ENCODE assay signal across 1 cellular context in the genomic region with DNA sequence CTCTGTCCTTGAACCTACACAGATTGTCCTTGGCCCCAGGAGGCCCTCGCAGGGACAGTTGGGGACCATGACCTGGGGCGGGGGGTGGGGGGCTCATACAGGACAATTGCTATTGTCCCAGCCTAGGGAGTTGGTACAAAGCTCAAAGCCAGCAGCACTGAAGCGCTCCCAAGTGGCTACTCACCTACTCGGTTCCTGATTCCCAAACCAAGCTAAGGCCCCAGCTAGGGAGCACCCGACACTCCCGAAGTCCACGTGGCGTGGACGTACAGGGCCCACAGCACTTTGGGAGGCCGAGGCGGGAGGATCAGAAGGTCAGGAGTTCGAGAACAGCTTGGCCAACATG.
TF ChIP-seq lines count a peak whose summit lies in the region.

No MANE protein-coding gene starts in this region.

TF ChIP-seq in HepG2, 621 proteins besides CTCF, POLR2A, EP300 and RAD21 (continued from another document and continues in another):
- TF ChIP-seq, protein P1, sequence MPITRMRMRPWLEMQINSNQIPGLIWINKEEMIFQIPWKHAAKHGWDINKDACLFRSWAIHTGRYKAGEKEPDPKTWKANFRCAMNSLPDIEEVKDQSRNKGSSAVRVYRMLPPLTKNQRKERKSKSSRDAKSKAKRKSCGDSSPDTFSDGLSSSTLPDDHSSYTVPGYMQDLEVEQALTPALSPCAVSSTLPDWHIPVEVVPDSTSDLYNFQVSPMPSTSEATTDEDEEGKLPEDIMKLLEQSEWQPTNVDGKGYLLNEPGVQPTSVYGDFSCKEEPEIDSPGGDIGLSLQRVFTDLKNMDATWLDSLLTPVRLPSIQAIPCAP (CRISPR knock-in tag; IDR thresholded peaks at IDR 0.05; ENCODE audit: low read depth) = no peak
- TF ChIP-seq ZNF788 (CRISPR knock-in tag; IDR thresholded peaks at IDR 0.05; ENCODE audit: borderline replicate concordance) (0 out of 2 replicates have a peak, but pooled peaks have one; percentile 30), EHMT2 (IDR thresholded peaks at IDR 0.05; ENCODE audit: borderline replicate concordance, low read depth, low read length) (no peak), SOX5 (CRISPR knock-in tag; IDR thresholded peaks at IDR 0.05; ENCODE audit: borderline replicate concordance) (peak; percentile 97), TOE1 (CRISPR knock-in tag; IDR thresholded peaks at IDR 0.05) (no peak), ZNF775 (CRISPR knock-in tag; IDR thresholded peaks at IDR 0.05; ENCODE audit: borderline replicate concordance) (no peak), SOX13 (IDR thresholded peaks at IDR 0.05) (peak; percentile 98), SOX13 (CRISPR knock-in tag; conservative IDR thresholded peaks at IDR 0.05 in 1 of 2, IDR thresholded peaks at IDR 0.05 in 1 of 2) (peak in 1 of 2 experiments; percentile 98; a peak in 2 of 4 replicates), ZNF460 (CRISPR knock-in tag; IDR thresholded peaks at IDR 0.05; ENCODE audit: borderline replicate concordance) (no peak), ZNF501 (CRISPR knock-in tag; IDR thresholded peaks at IDR 0.05) (no peak), AKAP8 (CRISPR knock-in tag; IDR thresholded peaks at IDR 0.05) (no peak), STAG1 (CRISPR knock-in tag; IDR thresholded peaks at IDR 0.05) (peak; percentile 23; the same call in 1 of the 2 replicates), ZNF547 (CRISPR knock-in tag; IDR thresholded peaks at IDR 0.05) (no peak), ZMYM3 (CRISPR knock-in tag; IDR thresholded peaks at IDR 0.05) (peak; percentile 40; the same call in 1 of the 2 replicates), ZNF766 (CRISPR knock-in tag; IDR thresholded peaks at IDR 0.05; ENCODE audit: borderline replicate concordance) (no peak), FOXO1 (CRISPR knock-in tag; IDR thresholded peaks at IDR 0.05) (peak; percentile 34; the same call in 1 of the 2 replicates), ATRX (CRISPR knock-in tag; IDR thresholded peaks at IDR 0.05; ENCODE audit: borderline replicate concordance) (no peak), ZBTB1 (CRISPR knock-in tag; IDR thresholded peaks at IDR 0.05; ENCODE audit: borderline replicate concordance) (no peak), NR2F6 (IDR thresholded peaks at IDR 0.05) (peak; percentile 89), NR2F6 (CRISPR knock-in tag; IDR thresholded peaks at IDR 0.05) (peak; percentile 80), NCOA2 (CRISPR knock-in tag; IDR thresholded peaks at IDR 0.05) (peak; percentile 59; the same call in 1 of the 2 replicates), RNF2 (conservative IDR thresholded peaks at IDR 0.05; ENCODE audit: low read depth) (no peak), WIZ (CRISPR knock-in tag; IDR thresholded peaks at IDR 0.05) (no peak), HDAC1 (CRISPR knock-in tag; IDR thresholded peaks at IDR 0.05) (0 out of 2 replicates have a peak, but pooled peaks have one; percentile 37), ESRRA (CRISPR knock-in tag; IDR thresholded peaks at IDR 0.05; ENCODE audit: low read depth) (peak; percentile 86), RARA (CRISPR knock-in tag; IDR thresholded peaks at IDR 0.05) (peak; percentile 77), ZBTB38 (CRISPR knock-in tag; IDR thresholded peaks at IDR 0.05) (peak; percentile 78)
- TF ChIP-seq, protein P2, sequence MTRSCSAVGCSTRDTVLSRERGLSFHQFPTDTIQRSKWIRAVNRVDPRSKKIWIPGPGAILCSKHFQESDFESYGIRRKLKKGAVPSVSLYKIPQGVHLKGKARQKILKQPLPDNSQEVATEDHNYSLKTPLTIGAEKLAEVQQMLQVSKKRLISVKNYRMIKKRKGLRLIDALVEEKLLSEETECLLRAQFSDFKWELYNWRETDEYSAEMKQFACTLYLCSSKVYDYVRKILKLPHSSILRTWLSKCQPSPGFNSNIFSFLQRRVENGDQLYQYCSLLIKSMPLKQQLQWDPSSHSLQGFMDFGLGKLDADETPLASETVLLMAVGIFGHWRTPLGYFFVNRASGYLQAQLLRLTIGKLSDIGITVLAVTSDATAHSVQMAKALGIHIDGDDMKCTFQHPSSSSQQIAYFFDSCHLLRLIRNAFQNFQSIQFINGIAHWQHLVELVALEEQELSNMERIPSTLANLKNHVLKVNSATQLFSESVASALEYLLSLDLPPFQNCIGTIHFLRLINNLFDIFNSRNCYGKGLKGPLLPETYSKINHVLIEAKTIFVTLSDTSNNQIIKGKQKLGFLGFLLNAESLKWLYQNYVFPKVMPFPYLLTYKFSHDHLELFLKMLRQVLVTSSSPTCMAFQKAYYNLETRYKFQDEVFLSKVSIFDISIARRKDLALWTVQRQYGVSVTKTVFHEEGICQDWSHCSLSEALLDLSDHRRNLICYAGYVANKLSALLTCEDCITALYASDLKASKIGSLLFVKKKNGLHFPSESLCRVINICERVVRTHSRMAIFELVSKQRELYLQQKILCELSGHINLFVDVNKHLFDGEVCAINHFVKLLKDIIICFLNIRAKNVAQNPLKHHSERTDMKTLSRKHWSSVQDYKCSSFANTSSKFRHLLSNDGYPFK (CRISPR knock-in tag; IDR thresholded peaks at IDR 0.05; ENCODE audit: borderline replicate concordance) = no peak
- TF ChIP-seq, protein P3, sequence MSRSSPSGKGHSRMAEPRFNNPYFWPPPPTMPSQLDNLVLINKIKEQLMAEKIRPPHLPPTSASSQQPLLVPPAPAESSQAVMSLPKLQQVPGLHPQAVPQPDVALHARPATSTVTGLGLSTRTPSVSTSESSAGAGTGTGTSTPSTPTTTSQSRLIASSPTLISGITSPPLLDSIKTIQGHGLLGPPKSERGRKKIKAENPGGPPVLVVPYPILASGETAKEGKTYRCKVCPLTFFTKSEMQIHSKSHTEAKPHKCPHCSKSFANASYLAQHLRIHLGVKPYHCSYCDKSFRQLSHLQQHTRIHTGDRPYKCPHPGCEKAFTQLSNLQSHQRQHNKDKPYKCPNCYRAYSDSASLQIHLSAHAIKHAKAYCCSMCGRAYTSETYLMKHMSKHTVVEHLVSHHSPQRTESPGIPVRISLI (CRISPR knock-in tag; IDR thresholded peaks at IDR 0.05; ENCODE audit: borderline replicate concordance) = peak; percentile 16; the same call in 1 of the 2 replicates
- TF ChIP-seq, protein P4, sequence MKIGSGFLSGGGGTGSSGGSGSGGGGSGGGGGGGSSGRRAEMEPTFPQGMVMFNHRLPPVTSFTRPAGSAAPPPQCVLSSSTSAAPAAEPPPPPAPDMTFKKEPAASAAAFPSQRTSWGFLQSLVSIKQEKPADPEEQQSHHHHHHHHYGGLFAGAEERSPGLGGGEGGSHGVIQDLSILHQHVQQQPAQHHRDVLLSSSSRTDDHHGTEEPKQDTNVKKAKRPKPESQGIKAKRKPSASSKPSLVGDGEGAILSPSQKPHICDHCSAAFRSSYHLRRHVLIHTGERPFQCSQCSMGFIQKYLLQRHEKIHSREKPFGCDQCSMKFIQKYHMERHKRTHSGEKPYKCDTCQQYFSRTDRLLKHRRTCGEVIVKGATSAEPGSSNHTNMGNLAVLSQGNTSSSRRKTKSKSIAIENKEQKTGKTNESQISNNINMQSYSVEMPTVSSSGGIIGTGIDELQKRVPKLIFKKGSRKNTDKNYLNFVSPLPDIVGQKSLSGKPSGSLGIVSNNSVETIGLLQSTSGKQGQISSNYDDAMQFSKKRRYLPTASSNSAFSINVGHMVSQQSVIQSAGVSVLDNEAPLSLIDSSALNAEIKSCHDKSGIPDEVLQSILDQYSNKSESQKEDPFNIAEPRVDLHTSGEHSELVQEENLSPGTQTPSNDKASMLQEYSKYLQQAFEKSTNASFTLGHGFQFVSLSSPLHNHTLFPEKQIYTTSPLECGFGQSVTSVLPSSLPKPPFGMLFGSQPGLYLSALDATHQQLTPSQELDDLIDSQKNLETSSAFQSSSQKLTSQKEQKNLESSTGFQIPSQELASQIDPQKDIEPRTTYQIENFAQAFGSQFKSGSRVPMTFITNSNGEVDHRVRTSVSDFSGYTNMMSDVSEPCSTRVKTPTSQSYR (CRISPR knock-in tag; IDR thresholded peaks at IDR 0.05; ENCODE audit: borderline replicate concordance) = peak; percentile 77
- TF ChIP-seq, protein P5, sequence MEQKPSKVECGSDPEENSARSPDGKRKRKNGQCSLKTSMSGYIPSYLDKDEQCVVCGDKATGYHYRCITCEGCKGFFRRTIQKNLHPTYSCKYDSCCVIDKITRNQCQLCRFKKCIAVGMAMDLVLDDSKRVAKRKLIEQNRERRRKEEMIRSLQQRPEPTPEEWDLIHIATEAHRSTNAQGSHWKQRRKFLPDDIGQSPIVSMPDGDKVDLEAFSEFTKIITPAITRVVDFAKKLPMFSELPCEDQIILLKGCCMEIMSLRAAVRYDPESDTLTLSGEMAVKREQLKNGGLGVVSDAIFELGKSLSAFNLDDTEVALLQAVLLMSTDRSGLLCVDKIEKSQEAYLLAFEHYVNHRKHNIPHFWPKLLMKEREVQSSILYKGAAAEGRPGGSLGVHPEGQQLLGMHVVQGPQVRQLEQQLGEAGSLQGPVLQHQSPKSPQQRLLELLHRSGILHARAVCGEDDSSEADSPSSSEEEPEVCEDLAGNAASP (CRISPR knock-in tag; IDR thresholded peaks at IDR 0.05; ENCODE audit: borderline replicate concordance) = peak; percentile 63; the same call in 1 of the 2 replicates
- TF ChIP-seq, protein P6, sequence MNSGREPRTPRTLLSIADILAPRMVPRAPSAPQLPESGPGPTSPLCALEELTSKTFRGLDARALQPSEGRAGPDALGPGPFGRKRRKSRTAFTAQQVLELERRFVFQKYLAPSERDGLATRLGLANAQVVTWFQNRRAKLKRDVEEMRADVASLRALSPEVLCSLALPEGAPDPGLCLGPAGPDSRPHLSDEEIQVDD (CRISPR knock-in tag; IDR thresholded peaks at IDR 0.05; ENCODE audit: borderline replicate concordance) = no peak
- TF ChIP-seq, protein P7, sequence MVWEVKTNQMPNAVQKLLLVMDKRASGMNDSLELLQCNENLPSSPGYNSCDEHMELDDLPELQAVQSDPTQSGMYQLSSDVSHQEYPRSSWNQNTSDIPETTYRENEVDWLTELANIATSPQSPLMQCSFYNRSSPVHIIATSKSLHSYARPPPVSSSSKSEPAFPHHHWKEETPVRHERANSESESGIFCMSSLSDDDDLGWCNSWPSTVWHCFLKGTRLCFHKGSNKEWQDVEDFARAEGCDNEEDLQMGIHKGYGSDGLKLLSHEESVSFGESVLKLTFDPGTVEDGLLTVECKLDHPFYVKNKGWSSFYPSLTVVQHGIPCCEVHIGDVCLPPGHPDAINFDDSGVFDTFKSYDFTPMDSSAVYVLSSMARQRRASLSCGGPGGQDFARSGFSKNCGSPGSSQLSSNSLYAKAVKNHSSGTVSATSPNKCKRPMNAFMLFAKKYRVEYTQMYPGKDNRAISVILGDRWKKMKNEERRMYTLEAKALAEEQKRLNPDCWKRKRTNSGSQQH (CRISPR knock-in tag; IDR thresholded peaks at IDR 0.05; ENCODE audit: low read depth) = no peak
- TF ChIP-seq, protein P8, sequence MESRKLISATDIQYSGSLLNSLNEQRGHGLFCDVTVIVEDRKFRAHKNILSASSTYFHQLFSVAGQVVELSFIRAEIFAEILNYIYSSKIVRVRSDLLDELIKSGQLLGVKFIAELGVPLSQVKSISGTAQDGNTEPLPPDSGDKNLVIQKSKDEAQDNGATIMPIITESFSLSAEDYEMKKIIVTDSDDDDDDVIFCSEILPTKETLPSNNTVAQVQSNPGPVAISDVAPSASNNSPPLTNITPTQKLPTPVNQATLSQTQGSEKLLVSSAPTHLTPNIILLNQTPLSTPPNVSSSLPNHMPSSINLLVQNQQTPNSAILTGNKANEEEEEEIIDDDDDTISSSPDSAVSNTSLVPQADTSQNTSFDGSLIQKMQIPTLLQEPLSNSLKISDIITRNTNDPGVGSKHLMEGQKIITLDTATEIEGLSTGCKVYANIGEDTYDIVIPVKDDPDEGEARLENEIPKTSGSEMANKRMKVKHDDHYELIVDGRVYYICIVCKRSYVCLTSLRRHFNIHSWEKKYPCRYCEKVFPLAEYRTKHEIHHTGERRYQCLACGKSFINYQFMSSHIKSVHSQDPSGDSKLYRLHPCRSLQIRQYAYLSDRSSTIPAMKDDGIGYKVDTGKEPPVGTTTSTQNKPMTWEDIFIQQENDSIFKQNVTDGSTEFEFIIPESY (CRISPR knock-in tag; IDR thresholded peaks at IDR 0.05) = peak; percentile 29; the same call in 1 of the 2 replicates
- TF ChIP-seq, protein P9, sequence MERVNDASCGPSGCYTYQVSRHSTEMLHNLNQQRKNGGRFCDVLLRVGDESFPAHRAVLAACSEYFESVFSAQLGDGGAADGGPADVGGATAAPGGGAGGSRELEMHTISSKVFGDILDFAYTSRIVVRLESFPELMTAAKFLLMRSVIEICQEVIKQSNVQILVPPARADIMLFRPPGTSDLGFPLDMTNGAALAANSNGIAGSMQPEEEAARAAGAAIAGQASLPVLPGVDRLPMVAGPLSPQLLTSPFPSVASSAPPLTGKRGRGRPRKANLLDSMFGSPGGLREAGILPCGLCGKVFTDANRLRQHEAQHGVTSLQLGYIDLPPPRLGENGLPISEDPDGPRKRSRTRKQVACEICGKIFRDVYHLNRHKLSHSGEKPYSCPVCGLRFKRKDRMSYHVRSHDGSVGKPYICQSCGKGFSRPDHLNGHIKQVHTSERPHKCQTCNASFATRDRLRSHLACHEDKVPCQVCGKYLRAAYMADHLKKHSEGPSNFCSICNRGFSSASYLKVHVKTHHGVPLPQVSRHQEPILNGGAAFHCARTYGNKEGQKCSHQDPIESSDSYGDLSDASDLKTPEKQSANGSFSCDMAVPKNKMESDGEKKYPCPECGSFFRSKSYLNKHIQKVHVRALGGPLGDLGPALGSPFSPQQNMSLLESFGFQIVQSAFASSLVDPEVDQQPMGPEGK (CRISPR knock-in tag; IDR thresholded peaks at IDR 0.05) = peak; percentile 88
- TF ChIP-seq, protein P10, sequence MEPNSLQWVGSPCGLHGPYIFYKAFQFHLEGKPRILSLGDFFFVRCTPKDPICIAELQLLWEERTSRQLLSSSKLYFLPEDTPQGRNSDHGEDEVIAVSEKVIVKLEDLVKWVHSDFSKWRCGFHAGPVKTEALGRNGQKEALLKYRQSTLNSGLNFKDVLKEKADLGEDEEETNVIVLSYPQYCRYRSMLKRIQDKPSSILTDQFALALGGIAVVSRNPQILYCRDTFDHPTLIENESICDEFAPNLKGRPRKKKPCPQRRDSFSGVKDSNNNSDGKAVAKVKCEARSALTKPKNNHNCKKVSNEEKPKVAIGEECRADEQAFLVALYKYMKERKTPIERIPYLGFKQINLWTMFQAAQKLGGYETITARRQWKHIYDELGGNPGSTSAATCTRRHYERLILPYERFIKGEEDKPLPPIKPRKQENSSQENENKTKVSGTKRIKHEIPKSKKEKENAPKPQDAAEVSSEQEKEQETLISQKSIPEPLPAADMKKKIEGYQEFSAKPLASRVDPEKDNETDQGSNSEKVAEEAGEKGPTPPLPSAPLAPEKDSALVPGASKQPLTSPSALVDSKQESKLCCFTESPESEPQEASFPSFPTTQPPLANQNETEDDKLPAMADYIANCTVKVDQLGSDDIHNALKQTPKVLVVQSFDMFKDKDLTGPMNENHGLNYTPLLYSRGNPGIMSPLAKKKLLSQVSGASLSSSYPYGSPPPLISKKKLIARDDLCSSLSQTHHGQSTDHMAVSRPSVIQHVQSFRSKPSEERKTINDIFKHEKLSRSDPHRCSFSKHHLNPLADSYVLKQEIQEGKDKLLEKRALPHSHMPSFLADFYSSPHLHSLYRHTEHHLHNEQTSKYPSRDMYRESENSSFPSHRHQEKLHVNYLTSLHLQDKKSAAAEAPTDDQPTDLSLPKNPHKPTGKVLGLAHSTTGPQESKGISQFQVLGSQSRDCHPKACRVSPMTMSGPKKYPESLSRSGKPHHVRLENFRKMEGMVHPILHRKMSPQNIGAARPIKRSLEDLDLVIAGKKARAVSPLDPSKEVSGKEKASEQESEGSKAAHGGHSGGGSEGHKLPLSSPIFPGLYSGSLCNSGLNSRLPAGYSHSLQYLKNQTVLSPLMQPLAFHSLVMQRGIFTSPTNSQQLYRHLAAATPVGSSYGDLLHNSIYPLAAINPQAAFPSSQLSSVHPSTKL (CRISPR knock-in tag; IDR thresholded peaks at IDR 0.05) = peak; percentile 32; the same call in 1 of the 2 replicates
